Comparison of ENCODE assay signal across 8 cellular contexts in the genomic region with DNA sequence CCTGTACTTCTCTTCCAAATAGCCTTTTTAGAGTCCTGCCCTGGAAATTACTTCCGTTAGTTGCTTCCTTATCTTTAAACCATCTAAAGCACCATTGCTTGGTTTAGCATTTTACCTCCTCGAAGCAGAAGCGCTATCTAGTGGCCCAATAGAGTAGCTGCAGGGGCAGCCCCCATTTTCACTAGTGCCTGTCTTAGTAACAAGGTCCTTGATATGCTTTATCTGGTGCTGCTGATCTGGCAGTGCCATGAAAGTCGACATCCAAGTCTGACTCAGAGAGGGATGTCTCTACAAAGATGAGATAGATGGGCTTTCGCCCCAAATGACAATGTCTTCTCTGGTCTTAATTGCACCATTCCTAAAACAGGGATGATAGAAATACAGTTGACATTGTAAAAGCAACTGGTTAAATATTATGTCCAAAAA. TPM values are rescaled to one million over a fixed set of nuclear protein-coding genes. Genes with fewer than 3 reads are reported as not detected.
DNase-seq lines count a peak whose midpoint lies in the region; ATAC-seq and TF ChIP-seq lines count a peak whose summit lies in the region.

No MANE protein-coding gene starts in this region.

- no peaks in the 10 kb centered on the region for H3K79me2 ChIP-seq in OCI-LY3 (ENCODE audit: low read length)

- no peaks in the 10 kb centered on the region for H3K9me3 ChIP-seq in OCI-LY3 (ENCODE audit: insufficient read depth, low read length)

- H3K9me3 Mint-ChIP-seq in natural killer cell treated with Interleukin-12 subunit alpha and Interleukin-12 subunit beta and Interleukin-15 and Interleukin-18, amount 100 ng/mL, for 72 hours, result no peaks in the 10 kb centered on the region

- H2AFZ ChIP-seq in OCI-LY3 (ENCODE audit: low read depth, low read length), result peak overlapping the region; percentile 91

- peak; percentile 73 for ATAC-seq in GM19035 (IDR thresholded peaks at IDR 0.05; ENCODE audit: unreplicated experiment)
- peak; percentile 80 to 87 for ATAC-seq in natural killer cell treated with Interleukin-12 subunit alpha and Interleukin-12 subunit beta and Interleukin-15 and Interleukin-18, amount 100 ng/mL, for 72 hours

- no peaks in the 10 kb centered on the region for H3K36me3 ChIP-seq in OCI-LY3 (replicated peaks; ENCODE audit: low read depth, low read length)

- no peaks in the 10 kb centered on the region for H4K20me1 ChIP-seq in OCI-LY3 (ENCODE audit: insufficient read depth, low read length)

- peaks cover 5 to 8% of the 10 kb centered on the region in 2 donors for H3K4me1 Mint-ChIP-seq in natural killer cell treated with Interleukin-12 subunit alpha and Interleukin-12 subunit beta and Interleukin-15 and Interleukin-18, amount 100 ng/mL, for 72 hours (ENCODE audit: low read depth in 2 of 2)

- DNase-seq in AG09309 (ENCODE audit: low read depth), result peak; percentile 34
- DNase-seq in Jurkat, Clone E6-1 (ENCODE audit: low read depth, low spot score), result peak; percentile 87
- DNase-seq in activated CD8-positive, alpha-beta memory T cell treated with anti-CD3 and anti-CD28 coated beads, Interleukin-2, amount 50 U/mL, for 24 hours (ENCODE audit: extremely low read depth), result peak; percentile 41
- peak; percentile 25 for DNase-seq in epithelial cell of proximal tubule (ENCODE audit: low read depth)
- peak; percentile 74 for DNase-seq in natural killer cell treated with Interleukin-12 subunit alpha and Interleukin-12 subunit beta and Interleukin-15 and Interleukin-18, amount 100 ng/mL, for 72 hours (ENCODE audit: low spot score)
- peak; percentile 58 for DNase-seq in stimulated activated naive CD4-positive, alpha-beta T cell treated with Interleukin-2 at 50 U/mL for 16 hours (lab: John Stamatoyannopoulos, UW)

- peaks cover 0 to 4% of the 10 kb centered on the region in 2 donors for H3K27me3 Mint-ChIP-seq in natural killer cell treated with Interleukin-12 subunit alpha and Interleukin-12 subunit beta and Interleukin-15 and Interleukin-18, amount 100 ng/mL, for 72 hours

- H3K36me3 Mint-ChIP-seq in natural killer cell treated with Interleukin-12 subunit alpha and Interleukin-12 subunit beta and Interleukin-15 and Interleukin-18, amount 100 ng/mL, for 72 hours, result no peaks in the 10 kb centered on the region

- no peak overlapping the region for H3K27ac Mint-ChIP-seq in natural killer cell treated with Interleukin-12 subunit alpha and Interleukin-12 subunit beta and Interleukin-15 and Interleukin-18, amount 100 ng/mL, for 72 hours

- H3K9ac ChIP-seq in OCI-LY3 (ENCODE audit: low read length), result no peak overlapping the region

- H3K27me3 ChIP-seq in OCI-LY3 (ENCODE audit: low read depth, low read length), result no peaks in the 10 kb centered on the region

- peaks cover 4% of the 10 kb centered on the region for H3K4me1 ChIP-seq in OCI-LY3 (ENCODE audit: low read length)

- no peak overlapping the region for H3K27ac ChIP-seq in OCI-LY3 (ENCODE audit: low read length)

- peak; percentile 95 for TF ChIP-seq CTCF in AG09309 (IDR thresholded peaks at IDR 0.05; ENCODE audit: control insufficient read depth, insufficient read depth, low read depth, low read length, missing control alignments)
- peak; percentile 84 for TF ChIP-seq CTCF in OCI-LY3 (IDR thresholded peaks at IDR 0.05; ENCODE audit: low read depth, low read length)
- TF ChIP-seq CTCF in epithelial cell of proximal tubule (conservative IDR thresholded peaks at IDR 0.05; ENCODE audit: low read depth, low read length), result peak; percentile 71

- no peak overlapping the region for H3K4me3 ChIP-seq in AG09309 (ENCODE audit: control insufficient read depth, low read depth, low read length)
- H3K4me3 ChIP-seq in Jurkat, Clone E6-1 (ENCODE audit: low read length), result no peak overlapping the region
- peak overlapping the region; percentile 58 for H3K4me3 ChIP-seq in OCI-LY3 (ENCODE audit: low read length)
- H3K4me3 ChIP-seq in epithelial cell of proximal tubule (ENCODE audit: low read depth, low read length), result no peak overlapping the region

- H3K4me2 ChIP-seq in OCI-LY3 (ENCODE audit: low read length), result peak overlapping the region; percentile 78

- H3K4me3 Mint-ChIP-seq in natural killer cell treated with Interleukin-12 subunit alpha and Interleukin-12 subunit beta and Interleukin-15 and Interleukin-18, amount 100 ng/mL, for 72 hours, result no peak overlapping the region

RNA-seq across cellular contexts. Expression of a gene that starts 25.0 kb away (rescaled TPM):
- polyA plus RNA-seq in Jurkat, Clone E6-1 (2012; ENCODE audit: insufficient read depth, insufficient read length), result 28.2 TPM
- 26.5 and 28.1 TPM in 2 replicates for total RNA-seq in epithelial cell of proximal tubule
- 10 to 100 TPM; 25.7 to 71.1 TPM for total RNA-seq in natural killer cell treated with Interleukin-12 subunit alpha and Interleukin-12 subunit beta and Interleukin-15 and Interleukin-18, amount 100 ng/mL, for 72 hours

Comparison
In these comparisons a context has a peak if more than half of its experiments do, and no peak if none do; other contexts are left out.
1. DNase-seq: peak in every context shown above with its lines; median percentile 87 in Jurkat, Clone E6-1; 74 in natural killer cell treated with Interleukin-12 subunit alpha and Interleukin-12 subunit beta and Interleukin-15 and Interleukin-18, amount 100 ng/mL, for 72 hours; 58 in stimulated activated naive CD4-positive, alpha-beta T cell treated with Interleukin-2 at 50 U/mL for 16 hours; 41 in activated CD8-positive, alpha-beta memory T cell treated with anti-CD3 and anti-CD28 coated beads, Interleukin-2, amount 50 U/mL, for 24 hours; 34 in AG09309; 25 in epithelial cell of proximal tubule.